8 cellular contexts compared by ENCODE assay signal in the genomic region with DNA sequence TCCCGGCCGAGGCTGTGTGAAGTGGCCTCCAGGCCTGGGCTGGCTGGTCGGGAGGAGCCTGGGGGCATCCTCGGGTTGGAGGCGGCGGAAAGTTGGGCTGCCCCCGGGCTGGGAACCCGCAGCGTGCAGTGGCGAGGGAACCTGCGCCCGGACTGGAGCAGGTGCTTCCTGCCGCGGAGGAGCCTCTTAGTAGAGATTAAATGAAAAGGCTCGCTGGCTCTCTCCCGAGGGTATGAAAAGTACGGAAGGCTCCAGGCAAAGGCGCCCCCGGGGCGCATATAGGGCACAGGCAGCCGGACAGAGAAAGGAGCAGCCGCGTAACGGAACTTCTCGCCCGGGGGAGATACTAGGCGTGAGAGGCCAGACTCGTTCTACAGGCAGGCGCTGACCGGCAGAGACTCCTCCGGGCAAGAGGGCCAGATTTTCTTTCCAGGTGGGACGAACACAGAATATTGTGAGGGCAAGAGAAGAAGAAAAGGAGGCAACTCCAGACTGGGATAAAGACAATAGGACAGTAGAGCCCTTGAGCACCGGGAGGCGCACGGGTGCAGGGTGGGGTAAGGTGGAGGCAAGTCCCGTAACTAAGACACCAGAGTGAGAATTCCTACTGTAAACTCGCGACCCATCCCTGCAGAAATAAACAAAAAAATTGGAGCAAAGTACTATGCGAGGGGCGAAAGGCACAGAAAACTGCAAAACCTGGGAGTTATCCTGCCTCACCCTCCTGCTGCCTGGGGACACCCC. TPM values are rescaled to one million over a fixed set of nuclear protein-coding genes. Genes with fewer than 3 reads are reported as not detected.
DNase-seq lines count a peak whose midpoint lies in the region; ATAC-seq and TF ChIP-seq lines count a peak whose summit lies in the region.

No MANE protein-coding gene starts in this region.

- peak; percentile 29 for DNase-seq in activated T-cell treated with anti-CD3 and anti-CD28 coated beads, Interleukin-2, amount 50 U/mL, for 24 hours
- DNase-seq in activated T-cell treated with anti-CD3 and anti-CD28 coated beads for 4 hours: no peak
- no peak for DNase-seq in NT2/D1 (ENCODE audit: low read depth, low spot score)
- DNase-seq in endothelial cell (ENCODE audit: low spot score): peak; percentile 46
- peak; percentile 53 for DNase-seq in myocyte (ENCODE audit: low read depth)

- H3K27me3 ChIP-seq in NT2/D1 (ENCODE audit: insufficient read depth, insufficient read length): peaks cover 6% of the 10 kb centered on the region

- H3K36me3 Mint-ChIP-seq in activated T-cell treated with anti-CD3 and anti-CD28 coated beads, Interleukin-2, amount 50 U/mL, for 24 hours (ENCODE audit: low read depth): peaks cover 2% of the 10 kb centered on the region
- H3K36me3 Mint-ChIP-seq in endothelial cell (ENCODE audit: low read depth, unreplicated experiment): peaks cover 16% of the 10 kb centered on the region

- no peak for TF ChIP-seq CTCF in endothelial cell (IDR thresholded peaks at IDR 0.05; ENCODE audit: unreplicated experiment)

- H3K4me1 Mint-ChIP-seq in activated T-cell treated with anti-CD3 and anti-CD28 coated beads, Interleukin-2, amount 50 U/mL, for 24 hours (ENCODE audit: low read depth): peaks cover 18% of the 10 kb centered on the region
- H3K4me1 Mint-ChIP-seq in endothelial cell (ENCODE audit: unreplicated experiment): peaks cover 26% of the 10 kb centered on the region

- ATAC-seq in GM21447 (IDR thresholded peaks at IDR 0.05; ENCODE audit: unreplicated experiment): no peak
- no peak for ATAC-seq in GM18505 (IDR thresholded peaks at IDR 0.05; ENCODE audit: unreplicated experiment)
- ATAC-seq in HG02938 (IDR thresholded peaks at IDR 0.05; ENCODE audit: unreplicated experiment): no peak

- no peak for TF ChIP-seq POLR2A in GM18505 (IDR thresholded peaks at IDR 0.05; ENCODE audit: borderline replicate concordance, extremely low read depth, insufficient read depth, insufficient read length)

- peak overlapping the region; percentile 40 for H3K27ac Mint-ChIP-seq in activated T-cell treated with anti-CD3 and anti-CD28 coated beads, Interleukin-2, amount 50 U/mL, for 24 hours
- H3K27ac Mint-ChIP-seq in endothelial cell (ENCODE audit: unreplicated experiment): peak overlapping the region; percentile 74

- peak overlapping the region; percentile 37 for H3K4me3 ChIP-seq in NT2/D1 (ENCODE audit: insufficient read length, low read depth)

- H3K27me3 Mint-ChIP-seq in activated T-cell treated with anti-CD3 and anti-CD28 coated beads, Interleukin-2, amount 50 U/mL, for 24 hours: peaks cover 61% of the 10 kb centered on the region
- peaks cover 14% of the 10 kb centered on the region for H3K27me3 Mint-ChIP-seq in endothelial cell (ENCODE audit: unreplicated experiment)

- no peaks in the 10 kb centered on the region for H3K9me3 Mint-ChIP-seq in activated T-cell treated with anti-CD3 and anti-CD28 coated beads, Interleukin-2, amount 50 U/mL, for 24 hours
- H3K9me3 Mint-ChIP-seq in endothelial cell (ENCODE audit: unreplicated experiment): no peaks in the 10 kb centered on the region

- peak overlapping the region; percentile 69 for H3K4me3 Mint-ChIP-seq in activated T-cell treated with anti-CD3 and anti-CD28 coated beads, Interleukin-2, amount 50 U/mL, for 24 hours
- H3K4me3 Mint-ChIP-seq in endothelial cell (ENCODE audit: unreplicated experiment): peak overlapping the region; percentile 97

- H3K36me3 ChIP-seq in NT2/D1 (ENCODE audit: insufficient read depth, insufficient read length, low read length): no peaks in the 10 kb centered on the region

- H3K9ac ChIP-seq in NT2/D1 (ENCODE audit: insufficient read length, low read depth): no peak overlapping the region

- H3K9me3 ChIP-seq in NT2/D1 (ENCODE audit: insufficient read depth, low read length): no peaks in the 10 kb centered on the region

- H3K4me1 ChIP-seq in NT2/D1 (ENCODE audit: insufficient read depth, insufficient read length): no peaks in the 10 kb centered on the region

RNA-seq across cellular contexts. Expression of gene CDH2, which starts 0.8 kb away (rescaled TPM):
- total RNA-seq in endothelial cell (ENCODE audit: unreplicated experiment): 162 TPM
- total RNA-seq in myocyte: 19.3 and 21.2 TPM in 2 replicates
- polyA plus RNA-seq in myocyte (2012): 80.9 TPM

Comparison
In these comparisons a context has a peak if more than half of its experiments do, and no peak if none do; other contexts are left out.
1. DNase-seq: peak in activated T-cell treated with anti-CD3 and anti-CD28 coated beads, Interleukin-2, amount 50 U/mL, for 24 hours (single experiment), endothelial cell (single experiment) and myocyte (single experiment); none in activated T-cell treated with anti-CD3 and anti-CD28 coated beads for 4 hours (single experiment) and NT2/D1 (single experiment).